ENCODE assay signal across 14 cellular contexts in the genomic region with DNA sequence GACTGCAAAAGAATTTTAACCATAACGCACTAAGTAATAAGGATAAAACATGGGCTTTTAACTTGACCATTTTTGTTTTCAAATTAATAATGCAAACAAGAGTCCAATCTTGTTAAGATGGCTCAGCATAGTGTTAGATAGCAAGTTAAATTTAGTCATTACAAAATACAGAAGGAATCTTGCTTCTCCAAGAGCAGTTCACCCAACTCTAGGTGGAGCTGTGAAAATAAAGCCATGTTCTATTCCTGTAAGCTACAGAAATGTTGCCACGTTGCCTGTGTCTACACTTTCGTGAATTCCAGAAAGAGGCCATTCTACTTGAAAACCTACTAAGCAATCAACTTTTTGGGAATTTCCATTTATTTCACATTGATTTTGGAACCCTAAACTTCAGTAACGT.
DNase-seq lines count a peak whose midpoint lies in the region; ATAC-seq, FAIRE-seq and TF ChIP-seq lines count a peak whose summit lies in the region.
"Had no signal": no experiment of that assay in that cellular context is flagged by ENCODE, and none has a peak within 500 bp of the region (broad histone marks: within the 10 kb centered on the region; RNA-seq: fewer than 3 reads in every experiment).

No MANE protein-coding gene starts in this region.

- ATAC-seq in HG02884 (IDR thresholded peaks at IDR 0.05; ENCODE audit: unreplicated experiment) (no peak), HG03175 (IDR thresholded peaks at IDR 0.05; ENCODE audit: unreplicated experiment) (no peak)

- H3K27me3 ChIP-seq in neutrophil: no peaks in the 10 kb centered on the region
- H3K27me3 ChIP-seq: gastrocnemius medialis had no signal

- H3K9me3 ChIP-seq in neutrophil: no peaks in the 10 kb centered on the region
- H3K9me3 ChIP-seq: gastrocnemius medialis had no signal

- TF ChIP-seq CTCF in fibroblast of pulmonary artery (IDR thresholded peaks at IDR 0.05; ENCODE audit: low read length, missing control alignments) (peak; percentile 2), neutrophil (IDR thresholded peaks at IDR 0.05) (no peak)

- H3K4me3 ChIP-seq in fibroblast of pulmonary artery (replicated peaks; ENCODE audit: low read depth, low read length) (no peak overlapping the region), neutrophil (ENCODE audit: low read depth in 1 of 2, low read length in 1 of 2) (no peak overlapping the region)
- H3K4me3 ChIP-seq: gastrocnemius medialis had no signal

- H3K27ac ChIP-seq in neutrophil: peak overlapping the region; percentile 11
- H3K27ac ChIP-seq: KMS-11 had no signal

- H3K4me1 ChIP-seq in neutrophil (ENCODE audit: control insufficient read depth in 1 of 2, insufficient read depth in 1 of 2, low read depth in 1 of 2, low read length in 1 of 2): no peaks in the 10 kb centered on the region

- no peaks in the 10 kb centered on the region for H3K36me3 ChIP-seq in neutrophil

- DNase-seq in GM19239 (ENCODE audit: insufficient read length, low spot score) (no peak), RKO (ENCODE audit: low spot score) (peak; percentile 45), fibroblast of pulmonary artery (ENCODE audit: low read depth) (peak; percentile 14), T1000 (lab: John Stamatoyannopoulos, UW) (no peak), COLO829 (ENCODE audit: low spot score) (no peak)
- DNase-seq: activated CD4-positive, CD25-positive, alpha-beta regulatory T cell treated with anti-CD3 and anti-CD28 coated beads, Interleukin-2, amount 50 U/mL, for 72 hours; activated naive CD8-positive, alpha-beta T cell treated with anti-CD3 and anti-CD28 coated beads, Interleukin-2, amount 10 ng/mL, durations not matched to agents 7 days and 5 days; gastrocnemius medialis; NCI-H2029 treated with DMSO at 0.1 percent for 48 hours; stimulated activated CD4-positive, alpha-beta T cell treated with anti-CD3 and anti-CD28 coated beads, Interleukin-4, amount 100 ng/mL, for 1 hour had no signal

- FAIRE-seq in GM19239 (lab: Jason Lieb, UNC): peak; percentile 58

Comparison
In these comparisons a context has a peak if more than half of its experiments do, and no peak if none do; other contexts are left out.
1. DNase-seq: peak in RKO (single experiment) and fibroblast of pulmonary artery (single experiment); none in GM19239 (single experiment), T1000 (single experiment) and COLO829 (single experiment).